In genomic region chr4:76011700-76012387, GRCh38 we compare ENCODE assay signal across 1 cellular context.
TF ChIP-seq lines count a peak whose summit lies in the region.

No MANE protein-coding gene starts in this region.

TF ChIP-seq in endothelial cell of umbilical vein, 7 proteins besides CTCF, POLR2A, EP300 and RAD21:
- TF ChIP-seq JUN (IDR thresholded peaks at IDR 0.05; ENCODE audit: borderline replicate concordance, insufficient read depth, insufficient read length, low read depth) (no peak), GATA2 (IDR thresholded peaks at IDR 0.05; ENCODE audit: insufficient read depth, insufficient read length, low read depth, low read length) (no peak), EZH2 (IDR thresholded peaks at IDR 0.05; ENCODE audit: borderline replicate concordance, low read depth, low read length, severe bottlenecking) (no peak), FOS (IDR thresholded peaks at IDR 0.05; ENCODE audit: borderline replicate concordance, insufficient read depth, low read length) (no peak), POLR2AphosphoS5 (IDR thresholded peaks at IDR 0.05; ENCODE audit: insufficient read depth, low read depth, low read length) (no peak), MYC (IDR thresholded peaks at IDR 0.05; ENCODE audit: low read depth, low read length) (no peak)
TF ChIP-seq in endothelial cell of umbilical vein: peak in this region for 0.
